In the genomic region with DNA sequence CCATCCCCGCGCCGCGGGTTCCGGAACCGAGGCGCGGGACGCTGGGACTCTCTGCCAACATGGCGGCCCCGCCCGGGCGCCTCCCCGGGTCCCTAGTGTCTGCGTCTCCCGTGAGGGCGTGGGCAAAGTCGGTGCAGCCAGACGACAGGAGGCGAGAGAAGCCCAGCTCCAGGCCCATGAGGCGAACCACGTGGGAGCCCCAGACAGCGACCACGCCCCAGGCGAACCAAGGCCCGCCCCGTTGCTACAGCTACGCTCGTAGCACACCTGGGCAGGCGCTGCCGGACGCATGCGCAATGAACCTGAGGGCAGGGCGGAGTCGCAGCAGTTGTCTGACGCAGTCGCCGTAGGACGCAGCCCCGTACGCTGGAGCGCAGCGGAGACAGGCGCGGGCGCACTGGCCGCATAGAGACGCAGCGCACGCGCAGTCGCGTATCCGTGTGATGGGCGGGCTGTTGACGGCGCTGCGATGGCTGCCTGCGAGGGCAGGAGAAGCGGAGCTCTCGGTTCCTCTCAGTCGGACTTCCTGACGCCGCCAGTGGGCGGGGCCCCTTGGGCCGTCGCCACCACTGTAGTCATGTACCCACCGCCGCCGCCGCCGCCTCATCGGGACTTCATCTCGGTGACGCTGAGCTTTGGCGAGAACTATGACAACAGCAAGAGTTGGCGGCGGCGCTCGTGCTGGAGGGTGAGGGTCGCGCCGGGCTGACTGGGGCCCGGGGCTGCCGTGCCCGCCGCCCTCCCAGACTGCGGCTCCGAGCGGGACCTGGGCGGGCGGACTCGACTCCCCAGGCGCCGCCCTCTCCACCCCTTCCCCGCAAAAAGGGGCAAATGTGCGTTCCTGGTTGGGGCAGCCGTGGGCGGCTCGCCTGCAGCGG, we compare ENCODE assay signal across 8 cellular contexts. TPM values are rescaled to one million over a fixed set of nuclear protein-coding genes. Genes with fewer than 3 reads are reported as not detected.
A peak's percentile ranks its signal among the peaks of the same experiment; 100 is the strongest.
DNase-seq lines count a peak whose midpoint lies in the region; ATAC-seq and TF ChIP-seq lines count a peak whose summit lies in the region.

A gene (plus strand): TSS at position 455 of the 878 bp plus-strand sequence. CDS start 15 bp downstream, at position 470.

- no peaks in the 10 kb centered on the region for H3K9me3 ChIP-seq in liver (ENCODE audit: control insufficient read depth in 4 of 4, low read length in 3 of 4)

- peak within 1 kb of the TSS; percentile 64 to 99 (median 85) for H3K4me3 ChIP-seq in dorsolateral prefrontal cortex
- peak within 1 kb of the TSS; percentile 51 to 83 (median 74) for H3K4me3 ChIP-seq in liver (ENCODE audit: low read depth in 1 of 3, low read length in 3 of 3)

- no peak for TF ChIP-seq RAD21 in liver (IDR thresholded peaks at IDR 0.05)

- H3K9me3 Mint-ChIP-seq in activated CD4-positive, alpha-beta memory T cell treated with anti-CD3 and anti-CD28 coated beads for 36 hours: no peaks in the 10 kb centered on the region

- ATAC-seq in GM19438 (IDR thresholded peaks at IDR 0.05; ENCODE audit: low read depth, unreplicated experiment): peak; percentile 82
- ATAC-seq in HG03575 (IDR thresholded peaks at IDR 0.05; ENCODE audit: extremely low read depth, insufficient number of reproducible peaks, low FRiP score, unreplicated experiment): peak; percentile 42

- no peaks in the 10 kb centered on the region for H3K27me3 ChIP-seq in dorsolateral prefrontal cortex
- no peaks in the 10 kb centered on the region for H3K27me3 ChIP-seq in liver (ENCODE audit: control insufficient read depth in 4 of 4, insufficient read depth in 4 of 4, low read length in 3 of 4)

- peak within 1 kb of the TSS in 1 of 2 donors; percentile 71 for H3K9ac ChIP-seq in liver (ENCODE audit: low read depth in 1 of 2, low read length in 2 of 2)

- intact Hi-C loops in activated CD4-positive, alpha-beta memory T cell treated with anti-CD3 and anti-CD28 coated beads for 36 hours (cut with micrococcal nuclease): loop anchor here (1.0 to 5.0 kb wide), 8 partner anchors 9 to 239 kb away; a partner anchor contains a TSS
- intact Hi-C loops in dorsolateral prefrontal cortex (cut with DNase I): no loop called here

- H3K4me3 Mint-ChIP-seq in activated CD4-positive, alpha-beta memory T cell treated with anti-CD3 and anti-CD28 coated beads for 36 hours: peak within 1 kb of the TSS; percentile 88

- under 1% methylated on average over 101 of the region's 101 CpGs for WGBS in liver

- no peaks in the 10 kb centered on the region for H3K27me3 Mint-ChIP-seq in activated CD4-positive, alpha-beta memory T cell treated with anti-CD3 and anti-CD28 coated beads for 36 hours

- POLR2A ChIA-PET in activated CD4-positive, alpha-beta memory T cell treated with anti-CD3 and anti-CD28 coated beads for 36 hours (lab: Charles Lee): interaction anchor here (0.6 to 3.9 kb wide), 18 partner anchors 9 to 360 kb away, joined by 3 to 43 read pairs (median 4); a partner anchor contains a TSS

- DNase-seq in CD1c-positive myeloid dendritic cell (ENCODE audit: extremely low spot score): peak; percentile 100
- peak; percentile 96 for DNase-seq in NCI-H82 treated with DMSO at 0.1 percent for 48 hours (lab: John Stamatoyannopoulos, UW; ENCODE audit: unreplicated experiment)
- peak; percentile 100 for DNase-seq in activated CD4-positive, alpha-beta memory T cell treated with anti-CD3 and anti-CD28 coated beads for 36 hours
- peak; percentile 92 to 98 (median 96) for DNase-seq in dorsolateral prefrontal cortex
- DNase-seq in stimulated activated CD4-positive, alpha-beta T cell treated with anti-CD3 and anti-CD28 coated beads, Interleukin-4, amount 100 ng/mL, for 24 hours: peak; percentile 100

- peaks cover 5 to 20% (median 11%) of the 10 kb centered on the region in 4 donors for H3K4me1 ChIP-seq in liver (ENCODE audit: control insufficient read depth in 4 of 4, insufficient read depth in 4 of 4, low read length in 3 of 4)

- H3K36me3 Mint-ChIP-seq in activated CD4-positive, alpha-beta memory T cell treated with anti-CD3 and anti-CD28 coated beads for 36 hours: peaks cover 6% of the 10 kb centered on the region

- CTCF ChIA-PET in activated CD4-positive, alpha-beta memory T cell treated with anti-CD3 and anti-CD28 coated beads for 36 hours (lab: Charles Lee): interaction anchor here (0.6 to 4.9 kb wide), 14 partner anchors 10 to 153 kb away, joined by 3 to 61 read pairs (median 8); a partner anchor contains a TSS

- peak within 1 kb of the TSS; percentile 92 for H3K27ac Mint-ChIP-seq in activated CD4-positive, alpha-beta memory T cell treated with anti-CD3 and anti-CD28 coated beads for 36 hours

- H3K36me3 ChIP-seq in liver (ENCODE audit: control insufficient read depth in 4 of 4, insufficient read depth in 3 of 4, low read depth in 1 of 4, low read length in 3 of 4): peaks cover 0 to 12% (median 4%) of the 10 kb centered on the region in 4 donors

- TF ChIP-seq CTCF in dorsolateral prefrontal cortex (IDR thresholded peaks at IDR 0.05 in 54 of 56, conservative IDR thresholded peaks at IDR 0.05 in 2 of 56; ENCODE audit: low read depth in 1 of 56, partially characterized antibody in 56 of 56): peak in 38 of 56 donors; percentile 7 to 62 (median 32)
- no peak for TF ChIP-seq CTCF in liver (IDR thresholded peaks at IDR 0.05; ENCODE audit: low read depth, low read length, missing input control)

- H3K4me1 Mint-ChIP-seq in activated CD4-positive, alpha-beta memory T cell treated with anti-CD3 and anti-CD28 coated beads for 36 hours (ENCODE audit: low read depth): peaks cover 40% of the 10 kb centered on the region

- H3K27ac ChIP-seq in dorsolateral prefrontal cortex: peak within 1 kb of the TSS; percentile 55 to 96 (median 91)
- H3K27ac ChIP-seq in liver (ENCODE audit: low read depth in 1 of 2, low read length in 2 of 2): peak within 1 kb of the TSS; percentile 78 to 79

TF ChIP-seq in liver, 16 proteins besides CTCF, POLR2A, EP300 and RAD21:
- TF ChIP-seq, protein P1, sequence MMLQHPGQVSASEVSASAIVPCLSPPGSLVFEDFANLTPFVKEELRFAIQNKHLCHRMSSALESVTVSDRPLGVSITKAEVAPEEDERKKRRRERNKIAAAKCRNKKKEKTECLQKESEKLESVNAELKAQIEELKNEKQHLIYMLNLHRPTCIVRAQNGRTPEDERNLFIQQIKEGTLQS (IDR thresholded peaks at IDR 0.05): no peak
- TF ChIP-seq NR2F2 (IDR thresholded peaks at IDR 0.05) (no peak), SP1 (IDR thresholded peaks at IDR 0.05) (peak; percentile 60), EGR1 (IDR thresholded peaks at IDR 0.05; ENCODE audit: low read depth in 2 of 2) (peak; percentile 79 to 97), GABPA (IDR thresholded peaks at IDR 0.05 in 1 of 2, conservative IDR thresholded peaks at IDR 0.05 in 1 of 2) (peak in 1 of 2 donors; percentile 55), HNF4G (IDR thresholded peaks at IDR 0.05) (no peak), TAF1 (conservative IDR thresholded peaks at IDR 0.05) (no peak), FOXA1 (IDR thresholded peaks at IDR 0.05) (peak; percentile 7), YY1 (IDR thresholded peaks at IDR 0.05) (peak; percentile 98), HNF4A (conservative IDR thresholded peaks at IDR 0.05) (peak in 1 of 2 donors; percentile 7), RXRA (IDR thresholded peaks at IDR 0.05) (peak in 1 of 2 donors; percentile 6)
- TF ChIP-seq, protein P2, sequence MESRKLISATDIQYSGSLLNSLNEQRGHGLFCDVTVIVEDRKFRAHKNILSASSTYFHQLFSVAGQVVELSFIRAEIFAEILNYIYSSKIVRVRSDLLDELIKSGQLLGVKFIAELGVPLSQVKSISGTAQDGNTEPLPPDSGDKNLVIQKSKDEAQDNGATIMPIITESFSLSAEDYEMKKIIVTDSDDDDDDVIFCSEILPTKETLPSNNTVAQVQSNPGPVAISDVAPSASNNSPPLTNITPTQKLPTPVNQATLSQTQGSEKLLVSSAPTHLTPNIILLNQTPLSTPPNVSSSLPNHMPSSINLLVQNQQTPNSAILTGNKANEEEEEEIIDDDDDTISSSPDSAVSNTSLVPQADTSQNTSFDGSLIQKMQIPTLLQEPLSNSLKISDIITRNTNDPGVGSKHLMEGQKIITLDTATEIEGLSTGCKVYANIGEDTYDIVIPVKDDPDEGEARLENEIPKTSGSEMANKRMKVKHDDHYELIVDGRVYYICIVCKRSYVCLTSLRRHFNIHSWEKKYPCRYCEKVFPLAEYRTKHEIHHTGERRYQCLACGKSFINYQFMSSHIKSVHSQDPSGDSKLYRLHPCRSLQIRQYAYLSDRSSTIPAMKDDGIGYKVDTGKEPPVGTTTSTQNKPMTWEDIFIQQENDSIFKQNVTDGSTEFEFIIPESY (IDR thresholded peaks at IDR 0.05): peak; percentile 33
- TF ChIP-seq, protein P3, sequence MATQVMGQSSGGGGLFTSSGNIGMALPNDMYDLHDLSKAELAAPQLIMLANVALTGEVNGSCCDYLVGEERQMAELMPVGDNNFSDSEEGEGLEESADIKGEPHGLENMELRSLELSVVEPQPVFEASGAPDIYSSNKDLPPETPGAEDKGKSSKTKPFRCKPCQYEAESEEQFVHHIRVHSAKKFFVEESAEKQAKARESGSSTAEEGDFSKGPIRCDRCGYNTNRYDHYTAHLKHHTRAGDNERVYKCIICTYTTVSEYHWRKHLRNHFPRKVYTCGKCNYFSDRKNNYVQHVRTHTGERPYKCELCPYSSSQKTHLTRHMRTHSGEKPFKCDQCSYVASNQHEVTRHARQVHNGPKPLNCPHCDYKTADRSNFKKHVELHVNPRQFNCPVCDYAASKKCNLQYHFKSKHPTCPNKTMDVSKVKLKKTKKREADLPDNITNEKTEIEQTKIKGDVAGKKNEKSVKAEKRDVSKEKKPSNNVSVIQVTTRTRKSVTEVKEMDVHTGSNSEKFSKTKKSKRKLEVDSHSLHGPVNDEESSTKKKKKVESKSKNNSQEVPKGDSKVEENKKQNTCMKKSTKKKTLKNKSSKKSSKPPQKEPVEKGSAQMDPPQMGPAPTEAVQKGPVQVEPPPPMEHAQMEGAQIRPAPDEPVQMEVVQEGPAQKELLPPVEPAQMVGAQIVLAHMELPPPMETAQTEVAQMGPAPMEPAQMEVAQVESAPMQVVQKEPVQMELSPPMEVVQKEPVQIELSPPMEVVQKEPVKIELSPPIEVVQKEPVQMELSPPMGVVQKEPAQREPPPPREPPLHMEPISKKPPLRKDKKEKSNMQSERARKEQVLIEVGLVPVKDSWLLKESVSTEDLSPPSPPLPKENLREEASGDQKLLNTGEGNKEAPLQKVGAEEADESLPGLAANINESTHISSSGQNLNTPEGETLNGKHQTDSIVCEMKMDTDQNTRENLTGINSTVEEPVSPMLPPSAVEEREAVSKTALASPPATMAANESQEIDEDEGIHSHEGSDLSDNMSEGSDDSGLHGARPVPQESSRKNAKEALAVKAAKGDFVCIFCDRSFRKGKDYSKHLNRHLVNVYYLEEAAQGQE (IDR thresholded peaks at IDR 0.05): peak; percentile 59
- TF ChIP-seq, protein P4, sequence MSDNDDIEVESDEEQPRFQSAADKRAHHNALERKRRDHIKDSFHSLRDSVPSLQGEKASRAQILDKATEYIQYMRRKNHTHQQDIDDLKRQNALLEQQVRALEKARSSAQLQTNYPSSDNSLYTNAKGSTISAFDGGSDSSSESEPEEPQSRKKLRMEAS (IDR thresholded peaks at IDR 0.05): peak; percentile 73

RNA-seq across cellular contexts. Expression of the gene that starts here (rescaled TPM):
- total RNA-seq in activated CD4-positive, alpha-beta memory T cell treated with anti-CD3 and anti-CD28 coated beads for 36 hours: 10 to 100 TPM; 32.9 to 33.1 TPM
- 10 to 100 TPM; 37.7 to 75.2 (median 55.6) TPM for total RNA-seq in dorsolateral prefrontal cortex
- total RNA-seq in liver: 10 to 100 TPM; 19.9 to 31.8 TPM
- 10 to 100 TPM; 23.2 to 29.7 TPM for polyA plus RNA-seq in liver

Comparison
In these comparisons a context has a peak if more than half of its experiments do, and no peak if none do; other contexts are left out.
1. Peak in every context shown above with its lines: DNase-seq, ATAC-seq, H3K4me3 ChIP-seq and H3K27ac ChIP-seq.